Comparison of ENCODE assay signal across 24 cellular contexts in the genomic region with DNA sequence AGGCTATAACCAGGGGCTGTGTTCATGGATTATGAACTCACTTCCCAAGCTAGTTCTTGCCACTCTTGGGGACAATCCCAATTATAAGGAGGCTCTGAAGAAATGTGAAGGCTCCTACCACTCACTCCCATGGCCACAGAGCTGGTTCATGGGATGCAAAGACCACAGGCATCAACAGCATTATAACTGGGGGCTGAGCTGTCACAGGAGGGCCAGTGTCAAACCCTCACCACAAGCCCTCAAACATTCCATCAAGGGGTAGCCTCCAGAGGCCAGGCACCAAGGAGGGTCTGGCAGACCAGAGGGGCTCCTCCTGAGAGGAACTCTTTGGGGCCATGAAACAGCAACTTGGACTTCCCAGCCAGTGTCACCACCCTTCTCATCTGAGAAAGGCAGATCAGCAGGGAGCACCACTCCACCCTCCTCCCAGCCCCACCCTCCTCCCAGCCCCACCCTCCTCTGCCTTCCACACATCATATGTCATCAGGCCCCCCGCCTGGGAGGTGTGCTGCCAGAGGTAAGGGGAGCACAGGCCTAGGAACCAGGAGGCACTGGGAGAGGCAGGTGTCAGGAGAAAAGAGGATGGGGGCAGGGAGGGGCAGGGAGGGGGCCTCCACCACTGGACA. TPM values are rescaled to one million over a fixed set of nuclear protein-coding genes. Genes with fewer than 3 reads are reported as not detected.
DNase-seq lines count a peak whose midpoint lies in the region; FAIRE-seq and TF ChIP-seq lines count a peak whose summit lies in the region.
"Had no signal": no experiment of that assay in that cellular context is flagged by ENCODE, and none has a peak within 500 bp of the region (broad histone marks: within the 10 kb centered on the region; RNA-seq: fewer than 3 reads in every experiment).

No MANE protein-coding gene starts in this region.

- H3K4me3 ChIP-seq in HEK293 (ENCODE audit: low read depth, low read length) (no peak overlapping the region), Peyer's patch (no peak overlapping the region), keratinocyte (ENCODE audit: control insufficient read depth in 2 of 3, extremely low read depth in 1 of 3, insufficient read depth in 2 of 3, low read depth in 1 of 3, low read length in 3 of 3) (no peak overlapping the region), trophoblast cell (ENCODE audit: low read depth, low read length) (no peak overlapping the region), HAP-1 (no peak overlapping the region)

- H2BK120ac ChIP-seq in trophoblast cell (ENCODE audit: insufficient read depth, low read length, poor library complexity), result no peak overlapping the region

- no peak overlapping the region for H2BK5ac ChIP-seq in trophoblast cell (ENCODE audit: low read depth, low read length, poor library complexity)

- POLR2A ChIA-PET in HEK293 (lab: Yijun Ruan, JAX), result no interaction called here

- H4K20me1 ChIP-seq in keratinocyte (ENCODE audit: control insufficient read depth, extremely low read depth, insufficient read depth, low read length), result no peaks in the 10 kb centered on the region

- no peak for FAIRE-seq in keratinocyte (lab: Jason Lieb, UNC)

- H4K91ac ChIP-seq in trophoblast cell (ENCODE audit: low read depth, low read length), result no peak overlapping the region

- H3K9me1 ChIP-seq in keratinocyte (ENCODE audit: control insufficient read depth, extremely low read depth, insufficient read depth, low read length), result no peaks in the 10 kb centered on the region

- no peak overlapping the region for H2AK5ac ChIP-seq in trophoblast cell (ENCODE audit: low read length)

- H2AFZ ChIP-seq in keratinocyte (ENCODE audit: control insufficient read depth, low read length) (no peak overlapping the region), trophoblast cell (ENCODE audit: insufficient read depth, low read length, poor library complexity) (no peak overlapping the region)

- H3K18ac ChIP-seq in trophoblast cell (ENCODE audit: low read length), result no peak overlapping the region

- DNase-seq in Peyer's patch, result no peak
- no peak for DNase-seq in keratinocyte (ENCODE audit: low read depth, low spot score)
- no peak for DNase-seq in trophoblast cell
- no peak for DNase-seq in activated gamma-delta T cell (lab: John Stamatoyannopoulos, UW)
- no peak for DNase-seq in stimulated activated CD4-positive, alpha-beta T cell treated with anti-CD3 and anti-CD28 coated beads, Interleukin-12 subunit alpha, Interleukin-12 subunit beta, amount 100 ng/mL, for 4 hours
- DNase-seq in HAP-1 (ENCODE audit: low spot score in 2 of 2), result no peak
- DNase-seq in NCI-H510A treated with DMSO at 0.1 percent for 48 hours (lab: John Stamatoyannopoulos, UW), result no peak
- DNase-seq: activated CD4-positive, alpha-beta T cell treated with anti-CD3 and anti-CD28 coated beads for 4 hours; CD8-positive, alpha-beta T cell; DMS79; HCEC 1CT; Karpas-422; natural killer cell; NCI-H1092; NCI-H2081; NCI-H446 treated with DMSO at 0.1 percent for 48 hours; posterior cingulate gyrus had no signal

- H3K27ac ChIP-seq in HEK293 (ENCODE audit: extremely low read depth, low read depth, low read length) (no peak overlapping the region), Peyer's patch (peak overlapping the region in 3 of 4 donors; percentile 69 to 88 (median 79)), keratinocyte (ENCODE audit: control insufficient read depth, insufficient read depth, low read length) (no peak overlapping the region), trophoblast cell (ENCODE audit: low read depth, low read length) (no peak overlapping the region)

- H3K36me3 ChIP-seq in HEK293 (ENCODE audit: control insufficient read depth in 2 of 2, insufficient read depth in 1 of 2, low read length in 2 of 2) (no peaks in the 10 kb centered on the region), Peyer's patch (no peaks in the 10 kb centered on the region), keratinocyte (ENCODE audit: control insufficient read depth in 2 of 2, extremely low read depth in 1 of 2, insufficient read depth in 2 of 2, low read length in 2 of 2) (no peaks in the 10 kb centered on the region), trophoblast cell (ENCODE audit: control insufficient read depth in 1 of 2, insufficient read depth in 2 of 2, low read length in 2 of 2) (no peaks in the 10 kb centered on the region), HAP-1 (replicated peaks) (no peaks in the 10 kb centered on the region)

- TF ChIP-seq CTCF in HEK293 (tag by site-specific recombination; IDR thresholded peaks at IDR 0.05) (no peak), Peyer's patch (IDR thresholded peaks at IDR 0.05) (no peak), keratinocyte (optimal IDR thresholded peaks at IDR 0.05 in 1 of 3, IDR thresholded peaks at IDR 0.05 in 1 of 3, conservative IDR thresholded peaks at IDR 0.05 in 1 of 3; ENCODE audit: extremely low read depth in 1 of 3, insufficient read depth in 2 of 3, low read length in 3 of 3) (no peak)

- CTCF ChIA-PET in HEK293 (lab: Yijun Ruan, JAX), result interaction anchor here (0.5 to 8.3 kb wide), 10 partner anchors 8 to 489 kb away, joined by 3 to 146 read pairs (median 5); a partner anchor contains a TSS

- peak overlapping the region; percentile 9 for H3K4me2 ChIP-seq in keratinocyte (ENCODE audit: control insufficient read depth, extremely low read depth, insufficient read depth, low read depth, low read length)
- no peak overlapping the region for H3K4me2 ChIP-seq in trophoblast cell (ENCODE audit: low read length)

- H3K79me2 ChIP-seq in keratinocyte (ENCODE audit: control insufficient read depth, insufficient read depth, low read length) (no peaks in the 10 kb centered on the region), trophoblast cell (ENCODE audit: control insufficient read depth, insufficient read depth, low read length, poor library complexity) (no peaks in the 10 kb centered on the region)

- no CpG with 5 or more reads among the region's 1 CpG for WGBS in trophoblast cell (ENCODE audit: extremely low coverage, insufficient coverage, insufficient read length)

- H3K14ac ChIP-seq in trophoblast cell (ENCODE audit: low read length), result no peak overlapping the region

- H3K27me3 ChIP-seq in Peyer's patch, result no peaks in the 10 kb centered on the region
- H3K27me3 ChIP-seq in keratinocyte (ENCODE audit: control insufficient read depth, extremely low read depth, insufficient read depth, low read length), result no peaks in the 10 kb centered on the region
- H3K27me3 ChIP-seq in trophoblast cell (ENCODE audit: insufficient read depth, low read length), result no peaks in the 10 kb centered on the region
- H3K27me3 ChIP-seq in HAP-1 (ENCODE audit: low read depth), result no peaks in the 10 kb centered on the region; the same call in 1 of the 2 replicates

- H2BK12ac ChIP-seq in trophoblast cell (ENCODE audit: low read length), result peak overlapping the region; percentile 8

- in situ Hi-C loops in HAP-1 (cut with MboI; ENCODE audit: low sequenced_read_pairs), result loop anchor here (25.0 kb wide), 1 partner anchor 1704 kb away; no protein-coding TSS in a partner anchor

- H3K4me1 ChIP-seq in HEK293 (ENCODE audit: control insufficient read depth, insufficient read depth, low read length) (no peaks in the 10 kb centered on the region), Peyer's patch (peaks cover 0 to 30% (median 2%) of the 10 kb centered on the region in 4 donors), keratinocyte (ENCODE audit: control insufficient read depth, extremely low read depth, insufficient read depth, low read length) (peaks cover 40% of the 10 kb centered on the region), trophoblast cell (ENCODE audit: control insufficient read depth in 1 of 2, insufficient read depth in 2 of 2, low read length in 2 of 2) (peaks cover 12% of the 10 kb centered on the region in 2 experiments), HAP-1 (no peaks in the 10 kb centered on the region)

- H4K12ac ChIP-seq in trophoblast cell (ENCODE audit: low read depth, low read length), result no peak overlapping the region

- peak in 1 of 2 donors; percentile 2 for TF ChIP-seq POLR2A in Peyer's patch (IDR thresholded peaks at IDR 0.05)

- dilution Hi-C loops in keratinocyte (cut with MboI; ENCODE audit: extremely low pct_ligation_motif_present, low sequenced_read_pairs), result no loop called here

- no peak overlapping the region for H4K8ac ChIP-seq in trophoblast cell (ENCODE audit: low read depth, low read length)

- H3K23ac ChIP-seq in trophoblast cell (ENCODE audit: low read length), result no peak overlapping the region

- no peaks in the 10 kb centered on the region for H3K9me3 ChIP-seq in HEK293 (ENCODE audit: control insufficient read depth, insufficient read depth, low read depth, low read length)
- no peaks in the 10 kb centered on the region for H3K9me3 ChIP-seq in Peyer's patch
- H3K9me3 ChIP-seq in keratinocyte (ENCODE audit: control insufficient read depth, low read depth, low read length), result no peaks in the 10 kb centered on the region
- H3K9me3 ChIP-seq in trophoblast cell (ENCODE audit: insufficient read depth, low read depth, low read length), result no peaks in the 10 kb centered on the region
- no peaks in the 10 kb centered on the region for H3K9me3 ChIP-seq in HAP-1

- H3K9ac ChIP-seq in keratinocyte (ENCODE audit: control insufficient read depth, extremely low read depth, insufficient read depth, low read length) (no peak overlapping the region), trophoblast cell (ENCODE audit: low read length) (no peak overlapping the region)

- H3K4ac ChIP-seq in trophoblast cell (ENCODE audit: low read depth, low read length), result no peak overlapping the region

- H3K79me1 ChIP-seq in trophoblast cell (ENCODE audit: low read length), result no peaks in the 10 kb centered on the region

RNA-seq across cellular contexts. Expression of a gene that starts 1.2 kb away (rescaled TPM):
- not detected for total RNA-seq in Peyer's patch
- not detected in 3 replicates for polyA plus RNA-seq in keratinocyte
- not detected for polyA plus RNA-seq in keratinocyte (2011; ENCODE audit: low read depth)
- not detected in 2 replicates for polyA plus RNA-seq in keratinocyte (2011; cell fraction: cytosol; rRNA removed)
- polyA plus RNA-seq in keratinocyte (2011; cell fraction: nucleus; rRNA removed), result not detected in 2 replicates
- polyA plus RNA-seq in keratinocyte (2012; ENCODE audit: low replicate concordance), result not detected in 2 replicates
- not detected in 3 replicates for polyA minus RNA-seq in keratinocyte
- not detected for polyA minus RNA-seq in keratinocyte (2011; cell fraction: cytosol; rRNA and poly(A)+ RNA removed)
- not detected in 2 replicates for polyA minus RNA-seq in keratinocyte (2011; cell fraction: nucleus; rRNA and poly(A)+ RNA removed)
- polyA plus RNA-seq in trophoblast cell (2013), result not detected in 2 replicates
- total RNA-seq: activated T-helper 1 cell treated with anti-CD3 and anti-CD28 coated beads, Interleukin-12 subunit alpha, Interleukin-12 subunit beta, Interleukin-2, Interleukin-4 antibody, amounts not matched to agents 30 ng/mL and 10 ng/mL and 1 ng/mL, durations not matched to agents 14 hours and 24 hours and 36 hours; CD8-positive, alpha-beta T cell; chondrocyte; fibroblast of lung; HT-29; natural killer cell; RPMI7951; temporal lobe had no signal
- polyA plus RNA-seq: fibroblast of lung had no signal

RNA-seq across cellular contexts. Expression of a gene that starts 2.0 kb away (rescaled TPM):
- 10 to 100 TPM in 3 of 4 donors, 1 to 10 TPM in 1; 8.3 to 34.6 (median 28.4) TPM for total RNA-seq in Peyer's patch
- polyA plus RNA-seq in keratinocyte, result 0.23 to 0.50 TPM (median 0.34 TPM) in 3 replicates
- polyA plus RNA-seq in keratinocyte (2011; ENCODE audit: low read depth), result 0.41 TPM
- polyA plus RNA-seq in keratinocyte (2011; cell fraction: cytosol; rRNA removed), result 0.17 and 0.25 TPM in 2 replicates
- polyA plus RNA-seq in keratinocyte (2011; cell fraction: nucleus; rRNA removed), result 3.1 and 3.6 TPM in 2 replicates
- 0.24 and 0.71 TPM in 2 replicates for polyA plus RNA-seq in keratinocyte (2012; ENCODE audit: low replicate concordance)
- 0.13 to 0.42 TPM in 2 of 3 replicates, not detected in the other for polyA minus RNA-seq in keratinocyte
- polyA minus RNA-seq in keratinocyte (2011; cell fraction: cytosol; rRNA and poly(A)+ RNA removed), result not detected
- polyA minus RNA-seq in keratinocyte (2011; cell fraction: nucleus; rRNA and poly(A)+ RNA removed), result 0.95 and 1.4 TPM in 2 replicates
- polyA plus RNA-seq in trophoblast cell (2013), result 0.57 and 0.70 TPM in 2 replicates

RNA-seq across cellular contexts. Expression of a gene that starts 12.0 kb away (rescaled TPM):
- 1 to 10 TPM in 1 of 4 donors, not detected in 3; 1.1 TPM for total RNA-seq in Peyer's patch
- 0.05 TPM in 1 of 3 replicates, not detected in the others for polyA plus RNA-seq in keratinocyte
- not detected for polyA plus RNA-seq in keratinocyte (2011; ENCODE audit: low read depth)
- polyA plus RNA-seq in keratinocyte (2011; cell fraction: cytosol; rRNA removed), result 0.10 TPM in 1 of 2 replicates, not detected in the other
- polyA plus RNA-seq in keratinocyte (2011; cell fraction: nucleus; rRNA removed), result not detected in 2 replicates
- not detected in 2 replicates for polyA plus RNA-seq in keratinocyte (2012; ENCODE audit: low replicate concordance)
- polyA minus RNA-seq in keratinocyte, result not detected in 3 replicates
- not detected for polyA minus RNA-seq in keratinocyte (2011; cell fraction: cytosol; rRNA and poly(A)+ RNA removed)
- not detected in 2 replicates for polyA minus RNA-seq in keratinocyte (2011; cell fraction: nucleus; rRNA and poly(A)+ RNA removed)
- 0.60 and 0.69 TPM in 2 replicates for polyA plus RNA-seq in trophoblast cell (2013)
- total RNA-seq: activated T-helper 1 cell treated with anti-CD3 and anti-CD28 coated beads, Interleukin-12 subunit alpha, Interleukin-12 subunit beta, Interleukin-2, Interleukin-4 antibody, amounts not matched to agents 30 ng/mL and 10 ng/mL and 1 ng/mL, durations not matched to agents 14 hours and 24 hours and 36 hours; CD8-positive, alpha-beta T cell; chondrocyte; fibroblast of lung; HT-29; natural killer cell; RPMI7951; temporal lobe had no signal
- polyA plus RNA-seq: fibroblast of lung had no signal

RNA-seq across cellular contexts. Expression of a gene that starts 31.1 kb away (rescaled TPM):
- total RNA-seq in Peyer's patch, result 10 to 100 TPM; 33.3 to 49.5 (median 39.6) TPM
- 12.7 to 20.3 TPM (median 13.1 TPM) in 3 replicates for polyA plus RNA-seq in keratinocyte
- 24.7 TPM for polyA plus RNA-seq in keratinocyte (2011; ENCODE audit: low read depth)
- 15.2 and 16.2 TPM in 2 replicates for polyA plus RNA-seq in keratinocyte (2011; cell fraction: cytosol; rRNA removed)
- polyA plus RNA-seq in keratinocyte (2011; cell fraction: nucleus; rRNA removed), result 12.4 and 13.8 TPM in 2 replicates
- 19.0 and 20.1 TPM in 2 replicates for polyA plus RNA-seq in keratinocyte (2012; ENCODE audit: low replicate concordance)
- 4.6 to 7.1 TPM (median 6.2 TPM) in 3 replicates for polyA minus RNA-seq in keratinocyte
- polyA minus RNA-seq in keratinocyte (2011; cell fraction: cytosol; rRNA and poly(A)+ RNA removed), result 4.0 TPM
- 3.2 and 13.0 TPM in 2 replicates for polyA minus RNA-seq in keratinocyte (2011; cell fraction: nucleus; rRNA and poly(A)+ RNA removed)
- 31.8 TPM in 2 replicates for polyA plus RNA-seq in trophoblast cell (2013)

RNA-seq across cellular contexts. Expression of a gene that starts 31.8 kb away (rescaled TPM):
- total RNA-seq in Peyer's patch, result 10 to 100 TPM; 22.9 to 27.5 (median 23.4) TPM
- polyA plus RNA-seq in keratinocyte, result 13.6 to 22.1 TPM (median 17.1 TPM) in 3 replicates
- polyA plus RNA-seq in keratinocyte (2011; ENCODE audit: low read depth), result 13.3 TPM
- 9.7 and 9.8 TPM in 2 replicates for polyA plus RNA-seq in keratinocyte (2011; cell fraction: cytosol; rRNA removed)
- 33.7 and 38.7 TPM in 2 replicates for polyA plus RNA-seq in keratinocyte (2011; cell fraction: nucleus; rRNA removed)
- polyA plus RNA-seq in keratinocyte (2012; ENCODE audit: low replicate concordance), result 15.0 and 19.8 TPM in 2 replicates
- polyA minus RNA-seq in keratinocyte, result 39.9 to 58.8 TPM (median 52.6 TPM) in 3 replicates
- 13.6 TPM for polyA minus RNA-seq in keratinocyte (2011; cell fraction: cytosol; rRNA and poly(A)+ RNA removed)
- polyA minus RNA-seq in keratinocyte (2011; cell fraction: nucleus; rRNA and poly(A)+ RNA removed), result 25.0 and 42.0 TPM in 2 replicates
- polyA plus RNA-seq in trophoblast cell (2013), result 39.9 and 41.2 TPM in 2 replicates

Comparison
In these comparisons a context has a peak if more than half of its experiments do, and no peak if none do; other contexts are left out.
1. H3K27ac ChIP-seq: peak in Peyer's patch (3 of 4); none in HEK293 (single experiment), keratinocyte (single experiment) and trophoblast cell (single experiment).